ENCODE assay signal across 8 cellular contexts in the genomic region with DNA sequence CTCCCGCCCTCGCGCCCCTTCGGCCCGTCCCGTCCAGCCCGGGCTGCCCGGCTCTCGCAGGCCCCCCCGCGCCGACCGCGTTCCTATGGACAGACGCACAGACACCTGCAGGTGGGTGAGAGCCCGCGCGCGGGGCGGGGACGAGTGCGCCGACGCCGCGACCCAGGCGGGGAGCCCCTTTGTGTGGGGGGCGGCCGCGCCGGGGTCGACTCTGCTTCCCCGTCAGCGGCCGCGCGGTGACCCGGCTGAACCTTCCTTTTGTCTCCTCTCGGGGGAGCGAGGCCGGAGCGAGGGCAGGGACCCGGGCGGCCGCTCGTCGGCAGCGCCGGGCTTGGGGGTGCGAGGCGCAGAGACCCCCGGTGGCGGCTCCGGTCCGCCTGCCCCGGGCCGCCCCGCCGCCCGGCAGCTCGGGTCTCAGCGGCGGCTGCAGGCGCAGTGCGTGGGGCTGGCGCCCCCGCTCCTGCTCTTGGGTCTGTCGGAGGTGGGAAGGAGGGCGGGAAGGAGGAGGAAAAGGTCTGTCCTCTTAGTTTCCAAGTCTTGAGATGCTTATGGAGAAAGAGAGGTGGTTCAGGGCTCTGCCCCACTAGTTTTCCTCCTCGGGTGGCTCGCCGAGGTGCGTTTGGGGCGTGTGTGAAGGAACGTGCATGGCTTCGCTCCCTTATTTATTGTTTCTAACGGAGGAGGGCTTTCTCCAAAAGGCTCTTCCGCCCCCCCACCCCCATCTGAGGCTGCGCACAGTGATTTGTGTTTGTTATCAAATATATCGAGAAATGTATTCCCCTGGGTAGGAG. TPM values are rescaled to one million over a fixed set of nuclear protein-coding genes. Genes with fewer than 3 reads are reported as not detected.
DNase-seq lines count a peak whose midpoint lies in the region; ATAC-seq and TF ChIP-seq lines count a peak whose summit lies in the region.

No MANE protein-coding gene starts in this region.

- H3K27me3 Mint-ChIP-seq in T-helper 1 cell treated with Interleukin-12 subunit alpha and Interleukin-12 subunit beta and Interleukin-4 antibody, amounts not matched to agents 30 μg/mL and 1 μg/mL, for 36 hours (ENCODE audit: low read depth): no peaks in the 10 kb centered on the region

- ATAC-seq in GM21737 (IDR thresholded peaks at IDR 0.05; ENCODE audit: unreplicated experiment): peak; percentile 41

- no peaks in the 10 kb centered on the region for H3K9me3 ChIP-seq in sigmoid colon

- no peaks in the 10 kb centered on the region for H3K9me3 Mint-ChIP-seq in T-helper 1 cell treated with Interleukin-12 subunit alpha and Interleukin-12 subunit beta and Interleukin-4 antibody, amounts not matched to agents 30 μg/mL and 1 μg/mL, for 36 hours

- no peaks in the 10 kb centered on the region for H3K36me3 ChIP-seq in sigmoid colon

- no peak for TF ChIP-seq CTCF in sigmoid colon (IDR thresholded peaks at IDR 0.05)

- intact Hi-C loops in sigmoid colon (cut with DNase I): loop anchor here (5.0 to 10.0 kb wide), 4 partner anchors 105 to 590 kb away; partner anchors contain the start of genes HSDL2, INIP and UGCG

- H3K36me3 Mint-ChIP-seq in T-helper 1 cell treated with Interleukin-12 subunit alpha and Interleukin-12 subunit beta and Interleukin-4 antibody, amounts not matched to agents 30 μg/mL and 1 μg/mL, for 36 hours (ENCODE audit: low read depth): peaks cover 3% of the 10 kb centered on the region

- TF ChIP-seq POLR2A in sigmoid colon (IDR thresholded peaks at IDR 0.05): no peak

- H3K4me1 Mint-ChIP-seq in T-helper 1 cell treated with Interleukin-12 subunit alpha and Interleukin-12 subunit beta and Interleukin-4 antibody, amounts not matched to agents 30 μg/mL and 1 μg/mL, for 36 hours (ENCODE audit: low read depth): peaks cover 27% of the 10 kb centered on the region

- no peaks in the 10 kb centered on the region for H3K27me3 ChIP-seq in sigmoid colon

- peak overlapping the region; percentile 69 for H3K27ac Mint-ChIP-seq in T-helper 1 cell treated with Interleukin-12 subunit alpha and Interleukin-12 subunit beta and Interleukin-4 antibody, amounts not matched to agents 30 μg/mL and 1 μg/mL, for 36 hours

- peaks cover 0 to 13% (median 8%) of the 10 kb centered on the region in 4 donors for H3K4me1 ChIP-seq in sigmoid colon

- H3K27ac ChIP-seq in angular gyrus (ENCODE audit: low read depth, low read length) (peak overlapping the region; percentile 70), sigmoid colon (peak overlapping the region; percentile 75 to 85 (median 80))

- peak overlapping the region; percentile 90 for H3K4me3 Mint-ChIP-seq in T-helper 1 cell treated with Interleukin-12 subunit alpha and Interleukin-12 subunit beta and Interleukin-4 antibody, amounts not matched to agents 30 μg/mL and 1 μg/mL, for 36 hours

- no peak for TF ChIP-seq EP300 in sigmoid colon (IDR thresholded peaks at IDR 0.05)

- H3K4me3 ChIP-seq in Jurkat, Clone E6-1 (ENCODE audit: low read length): peak overlapping the region; percentile 67
- peak overlapping the region; percentile 72 to 95 (median 92) for H3K4me3 ChIP-seq in sigmoid colon

- DNase-seq in ELR (ENCODE audit: low read depth) (peak; percentile 65), hepatic stellate cell (ENCODE audit: low spot score) (peak; percentile 59), sigmoid colon (peak; percentile 75), AML-193 (lab: John Stamatoyannopoulos, UW) (no peak)
- peak; percentile 62 for DNase-seq in Jurkat, Clone E6-1 (ENCODE audit: low read depth, low spot score)

- WGBS in sigmoid colon, 2 donors: 0% methylated on average over 80 of the region's 80 CpGs

RNA-seq across cellular contexts. Expression of gene KIAA1958, which starts 0.6 kb away (rescaled TPM):
- 14.1 TPM for polyA plus RNA-seq in Jurkat, Clone E6-1 (2012; ENCODE audit: insufficient read depth, insufficient read length)
- 1 to 10 TPM; 4.3 to 8.0 (median 5.1) TPM for total RNA-seq in sigmoid colon
- polyA plus RNA-seq in sigmoid colon: 1 to 10 TPM in 1 of 3 donors, under 1 TPM in 2; 0.60 to 1.7 (median 0.92) TPM

Comparison
In these comparisons a context has a peak if more than half of its experiments do, and no peak if none do; other contexts are left out.
1. DNase-seq: peak in ELR (single experiment), Jurkat, Clone E6-1 (single experiment), hepatic stellate cell (single experiment) and sigmoid colon (single experiment); none in AML-193 (0 of 2).